2 cellular contexts compared by ENCODE assay signal in the genomic region with DNA sequence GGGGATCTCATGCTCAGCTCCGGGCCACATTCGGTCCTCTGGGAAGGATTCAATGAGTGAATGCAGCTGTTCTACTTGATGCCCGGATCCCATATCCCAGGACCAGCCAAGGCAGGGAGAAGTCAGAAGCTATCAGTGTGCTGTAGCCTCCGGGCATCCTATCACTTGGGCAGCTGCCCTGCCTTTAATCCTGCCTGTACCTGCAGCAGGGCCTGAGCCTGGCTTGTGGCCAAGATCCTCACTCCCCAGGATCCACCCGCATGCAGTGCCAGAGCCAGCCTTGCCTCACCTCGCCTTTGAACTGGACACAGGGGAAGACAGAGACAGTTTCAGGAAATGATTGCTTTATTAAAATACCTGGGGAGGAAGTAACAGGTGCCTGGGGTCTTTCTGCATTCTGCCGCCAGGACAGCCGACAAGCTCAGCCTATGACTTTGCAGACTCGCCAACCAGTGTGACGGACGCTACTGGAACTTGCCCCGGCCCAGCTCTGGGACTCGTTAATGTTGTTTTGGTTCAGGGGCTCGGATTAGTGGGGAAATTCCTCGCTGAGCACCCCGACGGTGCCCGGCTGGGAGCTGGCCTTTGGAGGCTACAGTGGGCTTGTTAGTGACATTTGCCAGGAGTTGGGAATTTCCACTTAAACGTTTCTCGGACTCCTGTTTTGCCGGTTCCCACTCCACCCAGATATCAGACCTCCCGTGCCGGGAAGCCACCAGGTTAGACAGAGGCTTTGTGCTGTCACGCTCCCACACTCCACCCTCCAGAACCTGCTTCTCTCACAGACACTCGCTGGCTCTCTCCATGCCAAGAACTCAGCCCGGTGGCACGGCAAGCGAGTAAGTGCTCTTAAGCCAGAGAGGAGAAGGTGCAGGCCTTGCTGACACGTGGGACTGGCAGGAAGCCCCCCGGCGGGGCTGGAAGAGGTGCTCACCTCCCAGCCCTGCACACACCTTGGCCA.
TF ChIP-seq lines count a peak whose summit lies in the region.

No MANE protein-coding gene starts in this region.

TF ChIP-seq in A549, 52 proteins besides CTCF, POLR2A, EP300 and RAD21 (continued from another document):
- TF ChIP-seq PHF8 (IDR thresholded peaks at IDR 0.05; ENCODE audit: borderline replicate concordance, low read depth): no peak
- no peak for TF ChIP-seq ZSCAN20 (CRISPR knock-in tag; IDR thresholded peaks at IDR 0.05)
- TF ChIP-seq HOXB5 (CRISPR knock-in tag; IDR thresholded peaks at IDR 0.05): no peak
- no peak for TF ChIP-seq JUNB (IDR thresholded peaks at IDR 0.05)
- TF ChIP-seq RNF2 (IDR thresholded peaks at IDR 0.05; ENCODE audit: borderline replicate concordance, low read depth): no peak
- TF ChIP-seq FOSB (CRISPR knock-in tag; IDR thresholded peaks at IDR 0.05): no peak
- TF ChIP-seq CEBPB (IDR thresholded peaks at IDR 0.05): no peak
- no peak for TF ChIP-seq MAFK (IDR thresholded peaks at IDR 0.05; ENCODE audit: partially characterized antibody)
- TF ChIP-seq, protein P1, sequence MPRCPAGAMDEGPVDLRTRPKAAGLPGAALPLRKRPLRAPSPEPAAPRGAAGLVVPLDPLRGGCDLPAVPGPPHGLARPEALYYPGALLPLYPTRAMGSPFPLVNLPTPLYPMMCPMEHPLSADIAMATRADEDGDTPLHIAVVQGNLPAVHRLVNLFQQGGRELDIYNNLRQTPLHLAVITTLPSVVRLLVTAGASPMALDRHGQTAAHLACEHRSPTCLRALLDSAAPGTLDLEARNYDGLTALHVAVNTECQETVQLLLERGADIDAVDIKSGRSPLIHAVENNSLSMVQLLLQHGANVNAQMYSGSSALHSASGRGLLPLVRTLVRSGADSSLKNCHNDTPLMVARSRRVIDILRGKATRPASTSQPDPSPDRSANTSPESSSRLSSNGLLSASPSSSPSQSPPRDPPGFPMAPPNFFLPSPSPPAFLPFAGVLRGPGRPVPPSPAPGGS (IDR thresholded peaks at IDR 0.05): no peak
- TF ChIP-seq, protein P2, sequence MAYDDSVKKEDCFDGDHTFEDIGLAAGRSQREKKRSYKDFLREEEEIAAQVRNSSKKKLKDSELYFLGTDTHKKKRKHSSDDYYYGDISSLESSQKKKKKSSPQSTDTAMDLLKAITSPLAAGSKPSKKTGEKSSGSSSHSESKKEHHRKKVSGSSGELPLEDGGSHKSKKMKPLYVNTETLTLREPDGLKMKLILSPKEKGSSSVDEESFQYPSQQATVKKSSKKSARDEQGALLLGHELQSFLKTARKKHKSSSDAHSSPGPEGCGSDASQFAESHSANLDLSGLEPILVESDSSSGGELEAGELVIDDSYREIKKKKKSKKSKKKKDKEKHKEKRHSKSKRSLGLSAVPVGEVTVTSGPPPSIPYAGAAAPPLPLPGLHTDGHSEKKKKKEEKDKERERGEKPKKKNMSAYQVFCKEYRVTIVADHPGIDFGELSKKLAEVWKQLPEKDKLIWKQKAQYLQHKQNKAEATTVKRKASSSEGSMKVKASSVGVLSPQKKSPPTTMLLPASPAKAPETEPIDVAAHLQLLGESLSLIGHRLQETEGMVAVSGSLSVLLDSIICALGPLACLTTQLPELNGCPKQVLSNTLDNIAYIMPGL (CRISPR knock-in tag; IDR thresholded peaks at IDR 0.05; ENCODE audit: borderline replicate concordance): no peak
- no peak for TF ChIP-seq FOSL2 (IDR thresholded peaks at IDR 0.05)
- TF ChIP-seq FOSL2 (CRISPR knock-in tag; IDR thresholded peaks at IDR 0.05): no peak
- TF ChIP-seq CBX2 (IDR thresholded peaks at IDR 0.05; ENCODE audit: borderline replicate concordance, low read depth): no peak
- no peak for TF ChIP-seq TFCP2L1 (CRISPR knock-in tag; IDR thresholded peaks at IDR 0.05)
- no peak for TF ChIP-seq HEYL (CRISPR knock-in tag; IDR thresholded peaks at IDR 0.05)

TF ChIP-seq in Ishikawa, 13 proteins besides CTCF, POLR2A, EP300 and RAD21 (continued from another document):
- TF ChIP-seq NFIC (IDR thresholded peaks at IDR 0.05) (peak; percentile 61; the same call in 1 of the 2 replicates), TAF1 (IDR thresholded peaks at IDR 0.05; ENCODE audit: low read depth) (no peak), ZBTB7A (IDR thresholded peaks at IDR 0.05; ENCODE audit: low read depth) (peak; percentile 34; the same call in 1 of the 2 replicates)
TF ChIP-seq in Ishikawa: peak in this region for 2.
